ENCODE assay signal across 9 cellular contexts in the genomic region with DNA sequence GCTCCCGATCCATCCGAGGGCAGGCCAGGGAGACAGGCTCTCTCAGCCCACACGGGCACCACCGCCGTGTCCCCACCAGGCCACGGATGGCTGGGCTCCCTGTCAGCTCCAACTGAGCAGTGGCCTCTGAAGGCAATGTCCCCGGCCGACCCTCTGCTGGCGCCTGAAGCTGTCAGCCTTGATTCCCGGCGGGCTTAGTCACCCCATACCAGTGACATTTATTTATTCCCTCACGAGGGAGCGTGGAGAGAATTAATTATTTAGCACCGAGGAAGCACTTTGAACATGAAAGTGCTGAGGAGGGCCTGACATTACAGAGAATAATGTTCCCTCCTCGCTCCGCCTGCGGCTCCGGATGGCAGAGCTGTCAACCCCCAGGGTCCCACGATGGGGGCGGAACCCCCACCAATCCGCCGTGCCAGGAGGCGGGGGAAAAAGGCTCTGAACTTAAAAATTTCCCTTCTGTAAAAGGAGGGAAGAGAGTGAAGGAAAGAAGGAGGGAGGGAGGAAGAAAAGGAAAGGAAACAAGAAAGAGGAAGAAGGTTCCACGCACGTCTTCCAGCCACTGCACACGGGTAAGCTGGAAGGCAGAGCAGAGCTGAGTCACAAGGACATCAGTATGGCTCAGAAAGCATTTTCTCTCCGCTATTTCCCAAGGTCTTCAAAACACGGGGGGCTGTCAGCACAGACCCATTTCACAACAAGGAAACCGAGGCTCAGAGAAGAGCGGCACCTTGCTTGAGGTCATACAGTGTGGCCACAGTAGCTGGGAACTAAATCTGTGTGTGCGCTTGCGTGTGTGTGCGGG.
DNase-seq lines count a peak whose midpoint lies in the region; ATAC-seq and TF ChIP-seq lines count a peak whose summit lies in the region.
"Had no signal": no experiment of that assay in that cellular context is flagged by ENCODE, and none has a peak within 500 bp of the region (broad histone marks: within the 10 kb centered on the region; RNA-seq: fewer than 3 reads in every experiment).

No MANE protein-coding gene starts in this region.

- peaks cover 45% of the 10 kb centered on the region for H3K4me1 ChIP-seq in Panc1 (ENCODE audit: control insufficient read depth, insufficient read depth, low read length)

- H3K27me3 ChIP-seq in Panc1 (ENCODE audit: control insufficient read depth, insufficient read depth, low read length), result no peaks in the 10 kb centered on the region

- TF ChIP-seq CTCF in Panc1 (IDR thresholded peaks at IDR 0.05), result no peak
- TF ChIP-seq CTCF in fibroblast of the aortic adventitia (IDR thresholded peaks at IDR 0.05; ENCODE audit: insufficient read depth, low read length), result no peak

- H3K4me3 ChIP-seq in Panc1 (ENCODE audit: low read depth in 2 of 2, low read length in 2 of 2) (no peak overlapping the region), fibroblast of the aortic adventitia (ENCODE audit: low read depth, low read length) (no peak overlapping the region)

- peak; percentile 67 for DNase-seq in AG08395 (ENCODE audit: low spot score)
- DNase-seq in Panc1 (ENCODE audit: low read depth, low spot score), result no peak
- DNase-seq in fibroblast of the aortic adventitia (ENCODE audit: low read depth), result peak; percentile 56
- peak; percentile 38 for DNase-seq in occipital lobe (lab: John Stamatoyannopoulos, UW)
- no peak for DNase-seq in stimulated activated CD4-positive, alpha-beta T cell treated with anti-CD3 and anti-CD28 coated beads, Interleukin-2, amount 100 ng/mL, for 24 hours
- DNase-seq in NCI-H146 treated with DMSO at 0.1 percent for 48 hours (lab: John Stamatoyannopoulos, UW; ENCODE audit: unreplicated experiment), result no peak
- DNase-seq in activated CD4-positive, CD25-positive, alpha-beta regulatory T cell (lab: John Stamatoyannopoulos, UW), result no peak
- DNase-seq: CD8-positive, alpha-beta T cell had no signal

- intact Hi-C loops in Panc1 (cut with micrococcal nuclease; ENCODE audit: unreplicated experiment), result no loop called here

- H3K9me3 ChIP-seq in Panc1 (ENCODE audit: control insufficient read depth, insufficient read depth, low read depth, low read length), result no peaks in the 10 kb centered on the region

- no peak for ATAC-seq in Panc1
- no peak for ATAC-seq in esophagus mucosa
- ATAC-seq: CD8-positive, alpha-beta T cell had no signal

- in situ Hi-C loops in Panc1 (cut with HindIII; ENCODE audit: low pct_unique_long_range_greater_than_20kb, low sequenced_read_pairs), result no loop called here

- H3K36me3 ChIP-seq in Panc1 (ENCODE audit: control insufficient read depth, insufficient read depth, low read length), result no peaks in the 10 kb centered on the region

- CTCF ChIA-PET in Panc1 (lab: Charles Lee), result no interaction called here

- no TSS peak for BruUV-seq in Panc1 (replicated peaks; lab: Mats Ljungman, UMichigan)

- peak overlapping the region; percentile 49 for H3K27ac ChIP-seq in Panc1 (ENCODE audit: low read length)

- POLR2A ChIA-PET in Panc1 (lab: Charles Lee), result no interaction called here

Comparison
In these comparisons a context has a peak if more than half of its experiments do, and no peak if none do; other contexts are left out.
1. DNase-seq: peak in AG08395 (single experiment), fibroblast of the aortic adventitia (single experiment) and occipital lobe (single experiment); none in Panc1 (single experiment), stimulated activated CD4-positive, alpha-beta T cell treated with anti-CD3 and anti-CD28 coated beads, Interleukin-2, amount 100 ng/mL, for 24 hours (0 of 2), NCI-H146 treated with DMSO at 0.1 percent for 48 hours (single experiment) and activated CD4-positive, CD25-positive, alpha-beta regulatory T cell (0 of 4).